ENCODE assay signal across 1 cellular context in the genomic region with DNA sequence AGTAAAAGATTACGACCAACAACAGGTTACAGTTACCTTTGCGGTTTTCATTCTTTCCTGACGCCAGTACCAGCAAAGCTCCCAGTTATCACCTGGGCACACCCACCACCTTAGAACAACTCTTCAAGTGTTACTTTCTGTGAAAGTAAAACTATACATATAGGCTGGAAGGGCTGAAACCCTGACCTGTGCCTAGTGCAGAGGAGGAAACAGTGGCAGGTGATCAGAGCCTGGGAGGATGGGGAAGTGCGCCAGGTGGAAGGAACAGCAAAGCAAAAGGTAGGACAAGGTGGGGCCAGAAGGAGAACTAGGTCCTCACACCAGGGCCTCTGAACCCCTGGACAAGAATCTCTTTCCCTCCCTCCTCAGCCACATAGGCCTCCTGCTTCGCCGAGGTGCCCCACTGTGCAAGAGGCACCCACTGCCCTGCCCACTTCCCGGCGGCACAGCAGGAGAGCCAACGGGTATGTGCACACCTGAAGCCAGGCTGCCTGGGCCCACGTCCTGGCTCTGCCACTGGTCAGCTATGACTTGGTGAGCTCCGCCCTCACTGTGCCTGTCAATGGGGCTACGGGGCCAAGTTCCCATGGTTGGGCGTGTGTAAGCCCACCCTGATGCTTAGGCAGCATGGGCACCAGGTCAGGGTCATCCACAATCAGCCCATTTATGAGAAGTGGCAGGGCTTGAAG.
TF ChIP-seq lines count a peak whose summit lies in the region.

No MANE protein-coding gene starts in this region.

TF ChIP-seq in GM12878, 131 proteins besides CTCF, POLR2A, EP300 and RAD21 (continued from another document):
- TF ChIP-seq, protein P1, sequence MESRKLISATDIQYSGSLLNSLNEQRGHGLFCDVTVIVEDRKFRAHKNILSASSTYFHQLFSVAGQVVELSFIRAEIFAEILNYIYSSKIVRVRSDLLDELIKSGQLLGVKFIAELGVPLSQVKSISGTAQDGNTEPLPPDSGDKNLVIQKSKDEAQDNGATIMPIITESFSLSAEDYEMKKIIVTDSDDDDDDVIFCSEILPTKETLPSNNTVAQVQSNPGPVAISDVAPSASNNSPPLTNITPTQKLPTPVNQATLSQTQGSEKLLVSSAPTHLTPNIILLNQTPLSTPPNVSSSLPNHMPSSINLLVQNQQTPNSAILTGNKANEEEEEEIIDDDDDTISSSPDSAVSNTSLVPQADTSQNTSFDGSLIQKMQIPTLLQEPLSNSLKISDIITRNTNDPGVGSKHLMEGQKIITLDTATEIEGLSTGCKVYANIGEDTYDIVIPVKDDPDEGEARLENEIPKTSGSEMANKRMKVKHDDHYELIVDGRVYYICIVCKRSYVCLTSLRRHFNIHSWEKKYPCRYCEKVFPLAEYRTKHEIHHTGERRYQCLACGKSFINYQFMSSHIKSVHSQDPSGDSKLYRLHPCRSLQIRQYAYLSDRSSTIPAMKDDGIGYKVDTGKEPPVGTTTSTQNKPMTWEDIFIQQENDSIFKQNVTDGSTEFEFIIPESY (IDR thresholded peaks at IDR 0.05): no peak
